ENCODE assay signal across 1 cellular context in genomic region chr4:150250293-150250997, GRCh38.
TF ChIP-seq lines count a peak whose summit lies in the region.

No MANE protein-coding gene starts in this region.

TF ChIP-seq in HepG2, 621 proteins besides CTCF, POLR2A, EP300 and RAD21 (continued from another document):
- TF ChIP-seq, protein P1, sequence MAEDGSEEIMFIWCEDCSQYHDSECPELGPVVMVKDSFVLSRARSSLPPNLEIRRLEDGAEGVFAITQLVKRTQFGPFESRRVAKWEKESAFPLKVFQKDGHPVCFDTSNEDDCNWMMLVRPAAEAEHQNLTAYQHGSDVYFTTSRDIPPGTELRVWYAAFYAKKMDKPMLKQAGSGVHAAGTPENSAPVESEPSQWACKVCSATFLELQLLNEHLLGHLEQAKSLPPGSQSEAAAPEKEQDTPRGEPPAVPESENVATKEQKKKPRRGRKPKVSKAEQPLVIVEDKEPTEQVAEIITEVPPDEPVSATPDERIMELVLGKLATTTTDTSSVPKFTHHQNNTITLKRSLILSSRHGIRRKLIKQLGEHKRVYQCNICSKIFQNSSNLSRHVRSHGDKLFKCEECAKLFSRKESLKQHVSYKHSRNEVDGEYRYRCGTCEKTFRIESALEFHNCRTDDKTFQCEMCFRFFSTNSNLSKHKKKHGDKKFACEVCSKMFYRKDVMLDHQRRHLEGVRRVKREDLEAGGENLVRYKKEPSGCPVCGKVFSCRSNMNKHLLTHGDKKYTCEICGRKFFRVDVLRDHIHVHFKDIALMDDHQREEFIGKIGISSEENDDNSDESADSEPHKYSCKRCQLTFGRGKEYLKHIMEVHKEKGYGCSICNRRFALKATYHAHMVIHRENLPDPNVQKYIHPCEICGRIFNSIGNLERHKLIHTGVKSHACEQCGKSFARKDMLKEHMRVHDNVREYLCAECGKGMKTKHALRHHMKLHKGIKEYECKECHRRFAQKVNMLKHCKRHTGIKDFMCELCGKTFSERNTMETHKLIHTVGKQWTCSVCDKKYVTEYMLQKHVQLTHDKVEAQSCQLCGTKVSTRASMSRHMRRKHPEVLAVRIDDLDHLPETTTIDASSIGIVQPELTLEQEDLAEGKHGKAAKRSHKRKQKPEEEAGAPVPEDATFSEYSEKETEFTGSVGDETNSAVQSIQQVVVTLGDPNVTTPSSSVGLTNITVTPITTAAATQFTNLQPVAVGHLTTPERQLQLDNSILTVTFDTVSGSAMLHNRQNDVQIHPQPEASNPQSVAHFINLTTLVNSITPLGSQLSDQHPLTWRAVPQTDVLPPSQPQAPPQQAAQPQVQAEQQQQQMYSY (CRISPR knock-in tag; IDR thresholded peaks at IDR 0.05) = no peak
- TF ChIP-seq NFIB (CRISPR knock-in tag; IDR thresholded peaks at IDR 0.05; ENCODE audit: borderline replicate concordance) = no peak
- TF ChIP-seq DPF2 (CRISPR knock-in tag; IDR thresholded peaks at IDR 0.05; ENCODE audit: borderline replicate concordance, low read depth) = no peak
- peak; percentile 24 for TF ChIP-seq HNRNPK (IDR thresholded peaks at IDR 0.05; ENCODE audit: low read depth, low read length, poor library complexity, severe bottlenecking)
- TF ChIP-seq ZBTB43 (CRISPR knock-in tag; conservative IDR thresholded peaks at IDR 0.05) = no peak
- TF ChIP-seq BCL6 (CRISPR knock-in tag; IDR thresholded peaks at IDR 0.05) = no peak
- no peak for TF ChIP-seq IKZF4 (CRISPR knock-in tag; IDR thresholded peaks at IDR 0.05; ENCODE audit: borderline replicate concordance, low read depth, not compliant biosample characterization)
